In the genomic region with DNA sequence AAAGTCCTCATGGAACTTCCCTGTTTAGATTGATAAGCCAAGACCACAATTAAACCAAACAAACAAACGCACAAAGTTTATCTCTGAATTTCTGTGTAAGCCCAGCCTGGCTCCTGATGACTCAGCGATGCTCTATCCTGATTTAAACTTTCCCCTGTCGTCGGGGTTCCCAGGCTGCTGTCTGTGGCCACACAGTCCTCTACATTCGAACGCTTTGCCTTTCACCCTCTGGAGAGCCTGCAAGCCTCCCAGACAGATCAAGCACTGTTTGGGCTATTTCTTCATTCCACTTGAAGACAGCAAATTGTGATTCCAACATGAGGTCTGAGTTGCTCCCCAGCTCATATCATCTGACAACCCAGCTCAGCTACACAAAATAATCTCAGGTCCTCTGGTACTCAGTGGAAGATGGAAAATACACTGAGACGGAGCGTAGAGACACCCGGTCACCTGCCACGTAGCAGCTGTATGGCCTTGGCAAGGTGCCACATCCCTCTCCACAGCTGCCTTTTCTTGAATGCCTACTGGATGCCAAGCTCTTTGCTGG, we compare ENCODE assay signal across 2 cellular contexts.
TF ChIP-seq lines count a peak whose summit lies in the region.

No MANE protein-coding gene starts in this region.

TF ChIP-seq in GM23338, 12 proteins besides CTCF, POLR2A, EP300 and RAD21 (continues in another document):
- TF ChIP-seq, protein P1, sequence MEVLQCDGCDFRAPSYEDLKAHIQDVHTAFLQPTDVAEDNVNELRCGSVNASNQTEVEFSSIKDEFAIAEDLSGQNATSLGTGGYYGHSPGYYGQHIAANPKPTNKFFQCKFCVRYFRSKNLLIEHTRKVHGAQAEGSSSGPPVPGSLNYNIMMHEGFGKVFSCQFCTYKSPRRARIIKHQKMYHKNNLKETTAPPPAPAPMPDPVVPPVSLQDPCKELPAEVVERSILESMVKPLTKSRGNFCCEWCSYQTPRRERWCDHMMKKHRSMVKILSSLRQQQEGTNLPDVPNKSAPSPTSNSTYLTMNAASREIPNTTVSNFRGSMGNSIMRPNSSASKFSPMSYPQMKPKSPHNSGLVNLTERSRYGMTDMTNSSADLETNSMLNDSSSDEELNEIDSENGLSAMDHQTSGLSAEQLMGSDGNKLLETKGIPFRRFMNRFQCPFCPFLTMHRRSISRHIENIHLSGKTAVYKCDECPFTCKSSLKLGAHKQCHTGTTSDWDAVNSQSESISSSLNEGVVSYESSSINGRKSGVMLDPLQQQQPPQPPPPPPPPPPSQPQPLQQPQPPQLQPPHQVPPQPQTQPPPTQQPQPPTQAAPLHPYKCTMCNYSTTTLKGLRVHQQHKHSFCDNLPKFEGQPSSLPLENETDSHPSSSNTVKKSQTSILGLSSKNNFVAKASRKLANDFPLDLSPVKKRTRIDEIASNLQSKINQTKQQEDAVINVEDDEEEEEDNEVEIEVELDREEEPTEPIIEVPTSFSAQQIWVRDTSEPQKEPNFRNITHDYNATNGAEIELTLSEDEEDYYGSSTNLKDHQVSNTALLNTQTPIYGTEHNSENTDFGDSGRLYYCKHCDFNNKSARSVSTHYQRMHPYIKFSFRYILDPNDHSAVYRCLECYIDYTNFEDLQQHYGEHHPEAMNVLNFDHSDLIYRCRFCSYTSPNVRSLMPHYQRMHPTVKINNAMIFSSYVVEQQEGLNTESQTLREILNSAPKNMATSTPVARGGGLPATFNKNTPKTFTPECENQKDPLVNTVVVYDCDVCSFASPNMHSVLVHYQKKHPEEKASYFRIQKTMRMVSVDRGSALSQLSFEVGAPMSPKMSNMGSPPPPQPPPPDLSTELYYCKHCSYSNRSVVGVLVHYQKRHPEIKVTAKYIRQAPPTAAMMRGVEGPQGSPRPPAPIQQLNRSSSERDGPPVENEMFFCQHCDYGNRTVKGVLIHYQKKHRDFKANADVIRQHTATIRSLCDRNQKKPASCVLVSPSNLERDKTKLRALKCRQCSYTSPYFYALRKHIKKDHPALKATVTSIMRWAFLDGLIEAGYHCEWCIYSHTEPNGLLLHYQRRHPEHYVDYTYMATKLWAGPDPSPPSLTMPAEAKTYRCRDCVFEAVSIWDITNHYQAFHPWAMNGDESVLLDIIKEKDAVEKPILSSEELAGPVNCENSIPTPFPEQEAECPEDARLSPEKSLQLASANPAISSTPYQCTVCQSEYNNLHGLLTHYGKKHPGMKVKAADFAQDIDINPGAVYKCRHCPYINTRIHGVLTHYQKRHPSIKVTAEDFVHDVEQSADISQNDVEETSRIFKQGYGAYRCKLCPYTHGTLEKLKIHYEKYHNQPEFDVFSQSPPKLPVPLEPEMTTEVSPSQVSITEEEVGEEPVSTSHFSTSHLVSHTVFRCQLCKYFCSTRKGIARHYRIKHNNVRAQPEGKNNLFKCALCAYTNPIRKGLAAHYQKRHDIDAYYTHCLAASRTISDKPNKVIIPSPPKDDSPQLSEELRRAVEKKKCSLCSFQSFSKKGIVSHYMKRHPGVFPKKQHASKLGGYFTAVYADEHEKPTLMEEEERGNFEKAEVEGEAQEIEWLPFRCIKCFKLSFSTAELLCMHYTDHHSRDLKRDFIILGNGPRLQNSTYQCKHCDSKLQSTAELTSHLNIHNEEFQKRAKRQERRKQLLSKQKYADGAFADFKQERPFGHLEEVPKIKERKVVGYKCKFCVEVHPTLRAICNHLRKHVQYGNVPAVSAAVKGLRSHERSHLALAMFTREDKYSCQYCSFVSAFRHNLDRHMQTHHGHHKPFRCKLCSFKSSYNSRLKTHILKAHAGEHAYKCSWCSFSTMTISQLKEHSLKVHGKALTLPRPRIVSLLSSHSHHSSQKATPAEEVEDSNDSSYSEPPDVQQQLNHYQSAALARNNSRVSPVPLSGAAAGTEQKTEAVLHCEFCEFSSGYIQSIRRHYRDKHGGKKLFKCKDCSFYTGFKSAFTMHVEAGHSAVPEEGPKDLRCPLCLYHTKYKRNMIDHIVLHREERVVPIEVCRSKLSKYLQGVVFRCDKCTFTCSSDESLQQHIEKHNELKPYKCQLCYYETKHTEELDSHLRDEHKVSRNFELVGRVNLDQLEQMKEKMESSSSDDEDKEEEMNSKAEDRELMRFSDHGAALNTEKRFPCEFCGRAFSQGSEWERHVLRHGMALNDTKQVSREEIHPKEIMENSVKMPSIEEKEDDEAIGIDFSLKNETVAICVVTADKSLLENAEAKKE (CRISPR knock-in tag; IDR thresholded peaks at IDR 0.05): no peak
- TF ChIP-seq STAT1 (IDR thresholded peaks at IDR 0.05; ENCODE audit: unreplicated experiment) (no peak), NANOG (IDR thresholded peaks at IDR 0.05; ENCODE audit: borderline replicate concordance) (no peak), EZH2phosphoT487 (IDR thresholded peaks at IDR 0.05; ENCODE audit: unreplicated experiment) (no peak), EZH2 (IDR thresholded peaks at IDR 0.05; ENCODE audit: low read depth, unreplicated experiment) (no peak), JUNB (IDR thresholded peaks at IDR 0.05; ENCODE audit: unreplicated experiment) (no peak), ZNF331 (CRISPR knock-in tag; IDR thresholded peaks at IDR 0.05; ENCODE audit: low read depth) (no peak)
- TF ChIP-seq, protein P2, sequence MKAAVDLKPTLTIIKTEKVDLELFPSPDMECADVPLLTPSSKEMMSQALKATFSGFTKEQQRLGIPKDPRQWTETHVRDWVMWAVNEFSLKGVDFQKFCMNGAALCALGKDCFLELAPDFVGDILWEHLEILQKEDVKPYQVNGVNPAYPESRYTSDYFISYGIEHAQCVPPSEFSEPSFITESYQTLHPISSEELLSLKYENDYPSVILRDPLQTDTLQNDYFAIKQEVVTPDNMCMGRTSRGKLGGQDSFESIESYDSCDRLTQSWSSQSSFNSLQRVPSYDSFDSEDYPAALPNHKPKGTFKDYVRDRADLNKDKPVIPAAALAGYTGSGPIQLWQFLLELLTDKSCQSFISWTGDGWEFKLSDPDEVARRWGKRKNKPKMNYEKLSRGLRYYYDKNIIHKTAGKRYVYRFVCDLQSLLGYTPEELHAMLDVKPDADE (IDR thresholded peaks at IDR 0.05): no peak
- TF ChIP-seq, protein P3, sequence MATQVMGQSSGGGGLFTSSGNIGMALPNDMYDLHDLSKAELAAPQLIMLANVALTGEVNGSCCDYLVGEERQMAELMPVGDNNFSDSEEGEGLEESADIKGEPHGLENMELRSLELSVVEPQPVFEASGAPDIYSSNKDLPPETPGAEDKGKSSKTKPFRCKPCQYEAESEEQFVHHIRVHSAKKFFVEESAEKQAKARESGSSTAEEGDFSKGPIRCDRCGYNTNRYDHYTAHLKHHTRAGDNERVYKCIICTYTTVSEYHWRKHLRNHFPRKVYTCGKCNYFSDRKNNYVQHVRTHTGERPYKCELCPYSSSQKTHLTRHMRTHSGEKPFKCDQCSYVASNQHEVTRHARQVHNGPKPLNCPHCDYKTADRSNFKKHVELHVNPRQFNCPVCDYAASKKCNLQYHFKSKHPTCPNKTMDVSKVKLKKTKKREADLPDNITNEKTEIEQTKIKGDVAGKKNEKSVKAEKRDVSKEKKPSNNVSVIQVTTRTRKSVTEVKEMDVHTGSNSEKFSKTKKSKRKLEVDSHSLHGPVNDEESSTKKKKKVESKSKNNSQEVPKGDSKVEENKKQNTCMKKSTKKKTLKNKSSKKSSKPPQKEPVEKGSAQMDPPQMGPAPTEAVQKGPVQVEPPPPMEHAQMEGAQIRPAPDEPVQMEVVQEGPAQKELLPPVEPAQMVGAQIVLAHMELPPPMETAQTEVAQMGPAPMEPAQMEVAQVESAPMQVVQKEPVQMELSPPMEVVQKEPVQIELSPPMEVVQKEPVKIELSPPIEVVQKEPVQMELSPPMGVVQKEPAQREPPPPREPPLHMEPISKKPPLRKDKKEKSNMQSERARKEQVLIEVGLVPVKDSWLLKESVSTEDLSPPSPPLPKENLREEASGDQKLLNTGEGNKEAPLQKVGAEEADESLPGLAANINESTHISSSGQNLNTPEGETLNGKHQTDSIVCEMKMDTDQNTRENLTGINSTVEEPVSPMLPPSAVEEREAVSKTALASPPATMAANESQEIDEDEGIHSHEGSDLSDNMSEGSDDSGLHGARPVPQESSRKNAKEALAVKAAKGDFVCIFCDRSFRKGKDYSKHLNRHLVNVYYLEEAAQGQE (IDR thresholded peaks at IDR 0.05; ENCODE audit: unreplicated experiment): no peak

TF ChIP-seq in endothelial cell of umbilical vein, 7 proteins besides CTCF, POLR2A, EP300 and RAD21:
- TF ChIP-seq POLR2AphosphoS5 (IDR thresholded peaks at IDR 0.05; ENCODE audit: insufficient read depth, low read depth, low read length): no peak
- TF ChIP-seq EZH2 (IDR thresholded peaks at IDR 0.05; ENCODE audit: borderline replicate concordance, low read depth, low read length, severe bottlenecking): no peak
- TF ChIP-seq, protein P4, sequence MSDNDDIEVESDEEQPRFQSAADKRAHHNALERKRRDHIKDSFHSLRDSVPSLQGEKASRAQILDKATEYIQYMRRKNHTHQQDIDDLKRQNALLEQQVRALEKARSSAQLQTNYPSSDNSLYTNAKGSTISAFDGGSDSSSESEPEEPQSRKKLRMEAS (IDR thresholded peaks at IDR 0.05; ENCODE audit: insufficient read depth, insufficient read length): no peak
- no peak for TF ChIP-seq JUN (IDR thresholded peaks at IDR 0.05; ENCODE audit: borderline replicate concordance, insufficient read depth, insufficient read length, low read depth)
- no peak for TF ChIP-seq MYC (IDR thresholded peaks at IDR 0.05; ENCODE audit: low read depth, low read length)
- no peak for TF ChIP-seq GATA2 (IDR thresholded peaks at IDR 0.05; ENCODE audit: insufficient read depth, insufficient read length, low read depth, low read length)
- no peak for TF ChIP-seq FOS (IDR thresholded peaks at IDR 0.05; ENCODE audit: borderline replicate concordance, insufficient read depth, low read length)
